In genomic region chr1:111736548-111737215, GRCh38 we compare ENCODE assay signal across 11 cellular contexts. TPM values are rescaled to one million over a fixed set of nuclear protein-coding genes. Genes with fewer than 3 reads are reported as not detected.
A peak's percentile ranks its signal among the peaks of the same experiment; 100 is the strongest.
DNase-seq lines count a peak whose midpoint lies in the region; ATAC-seq lines count a peak whose summit lies in the region.
"Had no signal": no experiment of that assay in that cellular context is flagged by ENCODE, and none has a peak within 500 bp of the region (broad histone marks: within the 10 kb centered on the region; RNA-seq: fewer than 3 reads in every experiment).

No MANE protein-coding gene starts in this region.

- H3K9me3 ChIP-seq in SJSA1 (replicated peaks) (no peaks in the 10 kb centered on the region), right cardiac atrium (ENCODE audit: control insufficient read depth, low read length) (no peaks in the 10 kb centered on the region), stomach smooth muscle (ENCODE audit: control insufficient read depth in 2 of 2, low read length in 2 of 2) (no peaks in the 10 kb centered on the region)
- H3K9me3 ChIP-seq: thoracic aorta had no signal

- ATAC-seq in right cardiac atrium (peak; percentile 5 to 35), HG02642 (IDR thresholded peaks at IDR 0.05; ENCODE audit: poor library complexity, unreplicated experiment) (no peak), HG02759 (IDR thresholded peaks at IDR 0.05; ENCODE audit: unreplicated experiment) (no peak)

- H3K36me3 ChIP-seq in SJSA1 (peaks cover 12% of the 10 kb centered on the region; the same call in 1 of the 2 replicates), stomach smooth muscle (ENCODE audit: control insufficient read depth in 2 of 2, insufficient read depth in 2 of 2, low read length in 2 of 2) (no peaks in the 10 kb centered on the region)
- H3K36me3 ChIP-seq: thoracic aorta had no signal

- H3K9ac ChIP-seq in stomach smooth muscle (ENCODE audit: low read length in 2 of 2) = peak overlapping the region in 1 of 2 donors; percentile 29

- H3K4me1 ChIP-seq in SJSA1 (replicated peaks) = peaks cover 67% of the 10 kb centered on the region
- H3K4me1 ChIP-seq in right cardiac atrium (ENCODE audit: control insufficient read depth, insufficient read depth, low read length) = peaks cover 31% of the 10 kb centered on the region
- H3K4me1 ChIP-seq in stomach smooth muscle (ENCODE audit: control insufficient read depth, insufficient read depth, low read length) = peaks cover 86% of the 10 kb centered on the region

- WGBS in right cardiac atrium = 36% methylated on average over 4 of the region's 4 CpGs

- peak; percentile 41 to 81 for DNase-seq in NCI-H2081 (lab: John Stamatoyannopoulos, UW)
- no peak for DNase-seq in NCI-H2081 treated with DMSO at 0.1 percent for 48 hours (lab: John Stamatoyannopoulos, UW)
- DNase-seq in SJSA1 (ENCODE audit: low read depth in 1 of 2, low spot score in 2 of 2) = peak; percentile 62 to 75
- peak; percentile 81 to 91 (median 90) for DNase-seq in right cardiac atrium
- DNase-seq in NCI-H774 (lab: John Stamatoyannopoulos, UW) = no peak
- DNase-seq: 8988T, KBM-7 had no signal

- intact Hi-C loops in right cardiac atrium (cut with DNase I) = no loop called here

- no peak overlapping the region for H3K4me3 ChIP-seq in SJSA1
- H3K4me3 ChIP-seq in right cardiac atrium (ENCODE audit: low read length) = no peak overlapping the region
- H3K4me3 ChIP-seq in stomach smooth muscle (ENCODE audit: low read length in 2 of 2) = peak overlapping the region; percentile 86 to 89
- H3K4me3 ChIP-seq: thoracic aorta had no signal

- H3K27me3 ChIP-seq in SJSA1 (replicated peaks) = no peaks in the 10 kb centered on the region
- no peaks in the 10 kb centered on the region for H3K27me3 ChIP-seq in right cardiac atrium (ENCODE audit: control insufficient read depth, insufficient read depth)
- H3K27me3 ChIP-seq in stomach smooth muscle (ENCODE audit: control insufficient read depth in 1 of 2, insufficient read depth in 2 of 2, low read length in 2 of 2) = no peaks in the 10 kb centered on the region

- peak overlapping the region; percentile 46 for H3K27ac ChIP-seq in SJSA1
- H3K27ac ChIP-seq in right cardiac atrium (ENCODE audit: low read length) = peak overlapping the region; percentile 93
- H3K27ac ChIP-seq in stomach smooth muscle (ENCODE audit: low read length) = peak overlapping the region; percentile 96
- H3K27ac ChIP-seq: thoracic aorta had no signal

RNA-seq across cellular contexts. Expression of gene INKA2, which starts 2.5 kb away (rescaled TPM):
- 3.4 and 5.4 TPM in 2 replicates for total RNA-seq in SJSA1 (2014; rRNA removed; shearing (Covaris generic))
- 10 to 100 TPM; 18.9 to 46.2 (median 26.9) TPM for total RNA-seq in right cardiac atrium
- polyA plus RNA-seq in right cardiac atrium = 14.3 TPM

RNA-seq across cellular contexts. Expression of gene DDX20, which starts 19.0 kb away (rescaled TPM):
- 22.8 and 37.8 TPM in 2 replicates for total RNA-seq in SJSA1 (2014; rRNA removed; shearing (Covaris generic))
- 1 to 10 TPM; 5.5 to 7.7 (median 6.7) TPM for total RNA-seq in right cardiac atrium
- 3.4 TPM for polyA plus RNA-seq in right cardiac atrium

Comparison
In these comparisons a context has a peak if more than half of its experiments do, and no peak if none do; other contexts are left out.
1. DNase-seq: peak in NCI-H2081 (2 of 2), SJSA1 (2 of 2) and right cardiac atrium (3 of 3); none in NCI-H2081 treated with DMSO at 0.1 percent for 48 hours (single experiment) and NCI-H774 (single experiment).
2. H3K27ac ChIP-seq: peak in every context shown above with its lines; median percentile 96 in stomach smooth muscle; 93 in right cardiac atrium; 46 in SJSA1.
3. H3K4me3 ChIP-seq: peak in stomach smooth muscle (2 of 2); none in SJSA1 (single experiment) and right cardiac atrium (single experiment).
4. ATAC-seq: peak in right cardiac atrium (2 of 2); none in HG02642 (single experiment) and HG02759 (single experiment).